ENCODE assay signal across 2 cellular contexts in the genomic region with DNA sequence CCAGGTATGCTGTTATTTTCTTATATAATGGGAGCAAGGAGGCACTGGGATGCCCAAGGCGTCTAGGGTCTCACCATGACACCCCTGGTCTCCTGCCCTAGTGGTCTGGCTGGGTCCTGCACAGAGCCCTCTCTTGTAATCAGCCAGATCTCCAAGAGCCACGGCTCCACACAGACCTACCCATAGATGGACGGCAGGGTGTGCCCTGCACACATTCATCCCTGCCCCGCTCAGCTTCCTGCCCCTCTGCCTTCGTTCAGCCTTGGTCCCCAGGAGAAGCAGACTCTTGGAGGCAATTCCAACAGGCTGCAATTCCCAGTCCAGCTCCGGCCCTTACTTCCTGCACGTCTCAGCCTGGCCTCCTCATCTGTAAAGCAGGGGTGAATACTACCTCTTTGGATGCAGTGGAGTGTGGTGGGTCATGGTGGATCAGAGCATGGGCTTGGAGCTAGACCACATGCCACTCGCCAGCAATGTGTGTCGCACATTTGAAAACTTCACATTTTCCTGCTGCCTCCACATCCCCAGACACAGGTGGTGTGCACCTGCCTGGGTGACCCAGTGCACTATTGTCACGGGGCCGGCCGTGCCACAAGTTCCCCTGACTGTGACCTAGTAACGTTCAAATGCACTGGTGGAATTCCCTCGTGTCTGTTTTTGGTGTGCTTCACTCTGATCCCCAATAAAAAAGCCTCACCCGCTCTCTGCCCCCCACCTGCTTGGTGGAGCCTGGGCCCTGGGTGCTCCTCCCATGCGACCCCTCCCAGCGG.
TF ChIP-seq lines count a peak whose summit lies in the region.

No MANE protein-coding gene starts in this region.

TF ChIP-seq in HCT116, 20 proteins besides CTCF, POLR2A, EP300 and RAD21:
- TF ChIP-seq EZH2phosphoT487 (IDR thresholded peaks at IDR 0.05; ENCODE audit: borderline replicate concordance) (no peak), POLR2AphosphoS5 (IDR thresholded peaks at IDR 0.05; ENCODE audit: low read depth, low read length) (no peak), TCF7L2 (IDR thresholded peaks at IDR 0.05; ENCODE audit: borderline replicate concordance, extremely low read depth, insufficient read depth, insufficient read length) (no peak), EGR1 (IDR thresholded peaks at IDR 0.05; ENCODE audit: low read depth) (no peak), CEBPB (IDR thresholded peaks at IDR 0.05; ENCODE audit: low read depth) (no peak), ELF1 (IDR thresholded peaks at IDR 0.05; ENCODE audit: borderline replicate concordance, low read depth) (no peak), EZH2 (IDR thresholded peaks at IDR 0.05) (no peak), YY1 (IDR thresholded peaks at IDR 0.05; ENCODE audit: extremely low read depth, insufficient replicate concordance, low read depth, low read length) (no peak), ZNF274 (IDR thresholded peaks at IDR 0.05; ENCODE audit: low read depth, low read length) (no peak), SRF (IDR thresholded peaks at IDR 0.05; ENCODE audit: low read depth) (no peak), SIN3A (IDR thresholded peaks at IDR 0.05; ENCODE audit: low read depth) (no peak)
- TF ChIP-seq, protein P1, sequence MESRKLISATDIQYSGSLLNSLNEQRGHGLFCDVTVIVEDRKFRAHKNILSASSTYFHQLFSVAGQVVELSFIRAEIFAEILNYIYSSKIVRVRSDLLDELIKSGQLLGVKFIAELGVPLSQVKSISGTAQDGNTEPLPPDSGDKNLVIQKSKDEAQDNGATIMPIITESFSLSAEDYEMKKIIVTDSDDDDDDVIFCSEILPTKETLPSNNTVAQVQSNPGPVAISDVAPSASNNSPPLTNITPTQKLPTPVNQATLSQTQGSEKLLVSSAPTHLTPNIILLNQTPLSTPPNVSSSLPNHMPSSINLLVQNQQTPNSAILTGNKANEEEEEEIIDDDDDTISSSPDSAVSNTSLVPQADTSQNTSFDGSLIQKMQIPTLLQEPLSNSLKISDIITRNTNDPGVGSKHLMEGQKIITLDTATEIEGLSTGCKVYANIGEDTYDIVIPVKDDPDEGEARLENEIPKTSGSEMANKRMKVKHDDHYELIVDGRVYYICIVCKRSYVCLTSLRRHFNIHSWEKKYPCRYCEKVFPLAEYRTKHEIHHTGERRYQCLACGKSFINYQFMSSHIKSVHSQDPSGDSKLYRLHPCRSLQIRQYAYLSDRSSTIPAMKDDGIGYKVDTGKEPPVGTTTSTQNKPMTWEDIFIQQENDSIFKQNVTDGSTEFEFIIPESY (IDR thresholded peaks at IDR 0.05; ENCODE audit: extremely low read depth, insufficient replicate concordance, low read length): no peak
- TF ChIP-seq, protein P2, sequence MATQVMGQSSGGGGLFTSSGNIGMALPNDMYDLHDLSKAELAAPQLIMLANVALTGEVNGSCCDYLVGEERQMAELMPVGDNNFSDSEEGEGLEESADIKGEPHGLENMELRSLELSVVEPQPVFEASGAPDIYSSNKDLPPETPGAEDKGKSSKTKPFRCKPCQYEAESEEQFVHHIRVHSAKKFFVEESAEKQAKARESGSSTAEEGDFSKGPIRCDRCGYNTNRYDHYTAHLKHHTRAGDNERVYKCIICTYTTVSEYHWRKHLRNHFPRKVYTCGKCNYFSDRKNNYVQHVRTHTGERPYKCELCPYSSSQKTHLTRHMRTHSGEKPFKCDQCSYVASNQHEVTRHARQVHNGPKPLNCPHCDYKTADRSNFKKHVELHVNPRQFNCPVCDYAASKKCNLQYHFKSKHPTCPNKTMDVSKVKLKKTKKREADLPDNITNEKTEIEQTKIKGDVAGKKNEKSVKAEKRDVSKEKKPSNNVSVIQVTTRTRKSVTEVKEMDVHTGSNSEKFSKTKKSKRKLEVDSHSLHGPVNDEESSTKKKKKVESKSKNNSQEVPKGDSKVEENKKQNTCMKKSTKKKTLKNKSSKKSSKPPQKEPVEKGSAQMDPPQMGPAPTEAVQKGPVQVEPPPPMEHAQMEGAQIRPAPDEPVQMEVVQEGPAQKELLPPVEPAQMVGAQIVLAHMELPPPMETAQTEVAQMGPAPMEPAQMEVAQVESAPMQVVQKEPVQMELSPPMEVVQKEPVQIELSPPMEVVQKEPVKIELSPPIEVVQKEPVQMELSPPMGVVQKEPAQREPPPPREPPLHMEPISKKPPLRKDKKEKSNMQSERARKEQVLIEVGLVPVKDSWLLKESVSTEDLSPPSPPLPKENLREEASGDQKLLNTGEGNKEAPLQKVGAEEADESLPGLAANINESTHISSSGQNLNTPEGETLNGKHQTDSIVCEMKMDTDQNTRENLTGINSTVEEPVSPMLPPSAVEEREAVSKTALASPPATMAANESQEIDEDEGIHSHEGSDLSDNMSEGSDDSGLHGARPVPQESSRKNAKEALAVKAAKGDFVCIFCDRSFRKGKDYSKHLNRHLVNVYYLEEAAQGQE (IDR thresholded peaks at IDR 0.05; ENCODE audit: low read depth): no peak

TF ChIP-seq in H1, 55 proteins besides CTCF, POLR2A, EP300 and RAD21:
- TF ChIP-seq SRF (IDR thresholded peaks at IDR 0.05; ENCODE audit: low read depth, low read length) (no peak), EZH2 (IDR thresholded peaks at IDR 0.05; ENCODE audit: low read depth, low read length, severe bottlenecking) (no peak), BCL11A (IDR thresholded peaks at IDR 0.05; ENCODE audit: low read depth in 2 of 2, low read length in 2 of 2) (no peak), FOSL1 (IDR thresholded peaks at IDR 0.05; ENCODE audit: insufficient read depth, low read depth, low read length) (no peak), TAF7 (optimal IDR thresholded peaks at IDR 0.05; ENCODE audit: borderline replicate concordance, low read depth, low read length) (no peak), TBP (IDR thresholded peaks at IDR 0.05; ENCODE audit: low read depth, low read length) (no peak)
- TF ChIP-seq, protein P3, sequence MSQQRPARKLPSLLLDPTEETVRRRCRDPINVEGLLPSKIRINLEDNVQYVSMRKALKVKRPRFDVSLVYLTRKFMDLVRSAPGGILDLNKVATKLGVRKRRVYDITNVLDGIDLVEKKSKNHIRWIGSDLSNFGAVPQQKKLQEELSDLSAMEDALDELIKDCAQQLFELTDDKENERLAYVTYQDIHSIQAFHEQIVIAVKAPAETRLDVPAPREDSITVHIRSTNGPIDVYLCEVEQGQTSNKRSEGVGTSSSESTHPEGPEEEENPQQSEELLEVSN (IDR thresholded peaks at IDR 0.05): no peak
- TF ChIP-seq, protein P4, sequence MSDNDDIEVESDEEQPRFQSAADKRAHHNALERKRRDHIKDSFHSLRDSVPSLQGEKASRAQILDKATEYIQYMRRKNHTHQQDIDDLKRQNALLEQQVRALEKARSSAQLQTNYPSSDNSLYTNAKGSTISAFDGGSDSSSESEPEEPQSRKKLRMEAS (IDR thresholded peaks at IDR 0.05): no peak
- TF ChIP-seq, protein P5, sequence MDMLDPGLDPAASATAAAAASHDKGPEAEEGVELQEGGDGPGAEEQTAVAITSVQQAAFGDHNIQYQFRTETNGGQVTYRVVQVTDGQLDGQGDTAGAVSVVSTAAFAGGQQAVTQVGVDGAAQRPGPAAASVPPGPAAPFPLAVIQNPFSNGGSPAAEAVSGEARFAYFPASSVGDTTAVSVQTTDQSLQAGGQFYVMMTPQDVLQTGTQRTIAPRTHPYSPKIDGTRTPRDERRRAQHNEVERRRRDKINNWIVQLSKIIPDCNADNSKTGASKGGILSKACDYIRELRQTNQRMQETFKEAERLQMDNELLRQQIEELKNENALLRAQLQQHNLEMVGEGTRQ (IDR thresholded peaks at IDR 0.05; ENCODE audit: low read length): no peak
